Comparison of ENCODE assay signal across 8 cellular contexts in the genomic region with DNA sequence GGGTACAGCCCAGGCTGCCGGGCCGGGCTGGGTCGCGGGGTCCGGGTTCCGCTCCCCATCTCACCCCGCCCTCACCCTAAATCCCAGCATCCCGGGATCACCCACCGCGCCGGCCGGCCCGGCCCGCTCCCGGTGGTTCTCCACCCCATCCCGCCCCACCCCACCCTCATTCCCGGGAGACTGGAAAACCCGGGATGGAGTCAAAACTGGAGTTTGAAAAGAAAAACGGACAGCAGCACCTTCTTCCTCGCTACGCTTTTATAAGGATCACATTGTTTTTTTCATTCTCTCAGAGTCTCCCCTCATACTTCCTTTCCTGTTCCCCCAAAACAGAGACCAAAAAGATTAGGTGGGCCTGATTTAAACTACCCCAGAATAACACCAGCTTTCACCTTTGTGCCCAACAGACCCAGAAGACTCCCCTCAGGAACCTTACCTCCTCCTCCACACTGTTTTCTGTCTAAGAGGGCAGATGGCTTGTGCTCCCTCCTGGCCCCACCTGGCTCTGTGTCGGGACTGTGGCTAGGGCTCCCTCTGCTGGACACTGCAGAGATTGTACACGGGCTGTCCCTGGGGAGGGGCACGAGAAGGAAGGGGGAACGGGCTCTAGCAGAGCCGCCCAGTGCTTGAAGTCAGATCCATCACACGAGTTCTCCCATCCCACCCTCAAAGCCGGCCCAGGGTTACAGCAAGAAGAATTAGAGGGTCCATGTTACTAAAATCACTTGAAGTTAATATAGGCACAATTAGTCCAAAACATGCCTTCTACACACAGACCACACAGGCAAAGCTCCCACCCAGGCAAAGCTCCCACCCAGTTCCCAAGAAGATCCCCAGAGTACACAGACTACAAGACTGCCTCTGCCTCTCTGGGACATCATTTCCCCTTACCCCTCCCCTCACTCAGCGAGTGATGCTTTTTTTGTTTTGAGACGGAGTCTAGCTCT. TPM values are rescaled to one million over a fixed set of nuclear protein-coding genes. Genes with fewer than 3 reads are reported as not detected.
A peak's percentile ranks its signal among the peaks of the same experiment; 100 is the strongest.
DNase-seq lines count a peak whose midpoint lies in the region; ATAC-seq and TF ChIP-seq lines count a peak whose summit lies in the region.

No MANE protein-coding gene starts in this region.

- H4K20me1 ChIP-seq in GM23338 (replicated peaks; ENCODE audit: insufficient read depth) (no peaks in the 10 kb centered on the region; the same call in 1 of the 2 replicates), neural cell (ENCODE audit: insufficient read depth) (no peaks in the 10 kb centered on the region)

- TF ChIP-seq EP300 in neural cell (conservative IDR thresholded peaks at IDR 0.05; ENCODE audit: poor library complexity, severe bottlenecking): no peak

- peaks cover 16% of the 10 kb centered on the region for H3K4me1 ChIP-seq in GM23338 (ENCODE audit: insufficient read depth)

- peak; percentile 53 for ATAC-seq in GM23338
- ATAC-seq in stimulated activated naive CD8-positive, alpha-beta T cell treated with anti-CD3 and anti-CD28 coated beads, Interleukin-15, amount 100 ng/mL, for 72 hours: peak; percentile 82

- peak overlapping the region; percentile 100 for H3K4me2 ChIP-seq in GM23338
- H3K4me2 ChIP-seq in neural cell (ENCODE audit: low read length): no peak overlapping the region

- H3K27ac ChIP-seq in GM23338 (ENCODE audit: low read depth): peak overlapping the region; percentile 100
- H3K27ac ChIP-seq in neural cell (ENCODE audit: low read length): no peak overlapping the region

- H3K27ac Mint-ChIP-seq in GM23338: peak overlapping the region; percentile 99
- peak overlapping the region; percentile 47 for H3K27ac Mint-ChIP-seq in activated T-helper 2 cell treated with anti-CD3 and anti-CD28 coated beads, Interferon-gamma antibody, Interleukin-2, Interleukin-4, amounts not matched to agents 10 μg/mL and 5 μg/mL and 100 μg/mL, durations not matched to agents 14 hours and 24 hours and 36 hours
- H3K27ac Mint-ChIP-seq in stimulated activated naive CD8-positive, alpha-beta T cell treated with anti-CD3 and anti-CD28 coated beads, Interleukin-15, amount 100 ng/mL, for 72 hours: peak overlapping the region; percentile 13 to 48

- TF ChIP-seq CTCF in GM23338 (conservative IDR thresholded peaks at IDR 0.05; ENCODE audit: low read depth in 2 of 2): peak; percentile 96 to 99
- TF ChIP-seq CTCF in fibroblast of villous mesenchyme (IDR thresholded peaks at IDR 0.05; ENCODE audit: insufficient read depth, low read depth, low read length): peak; percentile 98
- peak; percentile 90 for TF ChIP-seq CTCF in neural cell (IDR thresholded peaks at IDR 0.05; ENCODE audit: poor library complexity, severe bottlenecking)

- H3K9ac ChIP-seq in neural cell (ENCODE audit: low read length): no peak overlapping the region

- H3K9me2 ChIP-seq in GM23338 (ENCODE audit: insufficient read depth) (no peaks in the 10 kb centered on the region), neural cell (ENCODE audit: insufficient read depth, low read length) (no peaks in the 10 kb centered on the region)

- no peaks in the 10 kb centered on the region for H3K9me3 ChIP-seq in neural cell (ENCODE audit: low read length)

- peaks cover 21% of the 10 kb centered on the region; the same call in 2 of the 3 replicates for H3K36me3 Mint-ChIP-seq in GM23338 (ENCODE audit: low read depth)
- H3K36me3 Mint-ChIP-seq in activated T-helper 2 cell treated with anti-CD3 and anti-CD28 coated beads, Interferon-gamma antibody, Interleukin-2, Interleukin-4, amounts not matched to agents 10 μg/mL and 5 μg/mL and 100 μg/mL, durations not matched to agents 14 hours and 24 hours and 36 hours (ENCODE audit: low read depth): peaks cover 3% of the 10 kb centered on the region

- H3K79me2 ChIP-seq in GM23338 (replicated peaks; ENCODE audit: insufficient read depth): peaks cover 12% of the 10 kb centered on the region
- H3K79me2 ChIP-seq in neural cell (replicated peaks; ENCODE audit: insufficient read depth, low read length): no peaks in the 10 kb centered on the region

- H3K27me3 ChIP-seq in GM23338 (ENCODE audit: insufficient read depth) (no peaks in the 10 kb centered on the region), neural cell (ENCODE audit: insufficient read depth, low read depth, low read length) (peaks cover 41% of the 10 kb centered on the region)

- H3F3A ChIP-seq in GM23338 (replicated peaks; ENCODE audit: low read depth) (peaks cover 22% of the 10 kb centered on the region), neural cell (ENCODE audit: insufficient read depth, low read length, poor library complexity, severe bottlenecking) (no peaks in the 10 kb centered on the region)

- peaks cover 26% of the 10 kb centered on the region for H3K4me1 Mint-ChIP-seq in GM23338
- peaks cover 36% of the 10 kb centered on the region for H3K4me1 Mint-ChIP-seq in activated T-helper 2 cell treated with anti-CD3 and anti-CD28 coated beads, Interferon-gamma antibody, Interleukin-2, Interleukin-4, amounts not matched to agents 10 μg/mL and 5 μg/mL and 100 μg/mL, durations not matched to agents 14 hours and 24 hours and 36 hours (ENCODE audit: low read depth)
- H3K4me1 Mint-ChIP-seq in stimulated activated naive CD8-positive, alpha-beta T cell treated with anti-CD3 and anti-CD28 coated beads, Interleukin-15, amount 100 ng/mL, for 72 hours: peaks cover 82% of the 10 kb centered on the region

- no peaks in the 10 kb centered on the region; the same call in 2 of the 3 replicates for H3K9me3 Mint-ChIP-seq in GM23338
- no peaks in the 10 kb centered on the region for H3K9me3 Mint-ChIP-seq in activated T-helper 2 cell treated with anti-CD3 and anti-CD28 coated beads, Interferon-gamma antibody, Interleukin-2, Interleukin-4, amounts not matched to agents 10 μg/mL and 5 μg/mL and 100 μg/mL, durations not matched to agents 14 hours and 24 hours and 36 hours
- H3K9me3 Mint-ChIP-seq in stimulated activated naive CD8-positive, alpha-beta T cell treated with anti-CD3 and anti-CD28 coated beads, Interleukin-15, amount 100 ng/mL, for 72 hours: no peaks in the 10 kb centered on the region

- peaks cover 34% of the 10 kb centered on the region for H3K27me3 Mint-ChIP-seq in GM23338 (ENCODE audit: insufficient read depth, low read depth, poor library complexity)
- H3K27me3 Mint-ChIP-seq in activated T-helper 2 cell treated with anti-CD3 and anti-CD28 coated beads, Interferon-gamma antibody, Interleukin-2, Interleukin-4, amounts not matched to agents 10 μg/mL and 5 μg/mL and 100 μg/mL, durations not matched to agents 14 hours and 24 hours and 36 hours (ENCODE audit: low read depth): peaks cover 12% of the 10 kb centered on the region
- peaks cover 14% of the 10 kb centered on the region for H3K27me3 Mint-ChIP-seq in stimulated activated naive CD8-positive, alpha-beta T cell treated with anti-CD3 and anti-CD28 coated beads, Interleukin-15, amount 100 ng/mL, for 72 hours

- DNase-seq in G401 (ENCODE audit: low spot score): peak; percentile 92
- peak; percentile 94 for DNase-seq in GM23338 (ENCODE audit: low spot score)
- peak; percentile 87 for DNase-seq in LHCN-M2 (ENCODE audit: low read depth)
- DNase-seq in RKO (ENCODE audit: low spot score): peak; percentile 90
- DNase-seq in activated T-helper 2 cell treated with anti-CD3 and anti-CD28 coated beads, Interferon-gamma antibody, Interleukin-2, Interleukin-4, amounts not matched to agents 10 μg/mL and 5 μg/mL and 100 μg/mL, durations not matched to agents 14 hours and 24 hours and 36 hours (ENCODE audit: low spot score): peak; percentile 84
- DNase-seq in fibroblast of villous mesenchyme (ENCODE audit: low read depth): peak; percentile 94
- peak; percentile 92 to 93 for DNase-seq in stimulated activated naive CD8-positive, alpha-beta T cell treated with anti-CD3 and anti-CD28 coated beads, Interleukin-15, amount 100 ng/mL, for 72 hours

- H3K36me3 ChIP-seq in GM23338 (ENCODE audit: insufficient read depth): no peaks in the 10 kb centered on the region
- no peaks in the 10 kb centered on the region for H3K36me3 ChIP-seq in neural cell (ENCODE audit: insufficient read depth, low read length)

- H2AFZ ChIP-seq in GM23338 (no peak overlapping the region), neural cell (ENCODE audit: low read depth, low read length) (no peak overlapping the region)

- peak; percentile 64 for TF ChIP-seq RAD21 in neural cell (conservative IDR thresholded peaks at IDR 0.05)

- intact Hi-C loops in activated T-helper 2 cell treated with anti-CD3 and anti-CD28 coated beads, Interferon-gamma antibody, Interleukin-2, Interleukin-4, amounts not matched to agents 10 μg/mL and 5 μg/mL and 100 μg/mL, durations not matched to agents 14 hours and 24 hours and 36 hours (cut with micrococcal nuclease): loop anchor here (1.0 to 2.0 kb wide), 2 partner anchors 15 to 200 kb away; no protein-coding TSS in a partner anchor

- in situ Hi-C loops in G401 (cut with HindIII; ENCODE audit: low sequenced_read_pairs): no loop called here

- peak overlapping the region; percentile 82 for H3K4me3 Mint-ChIP-seq in GM23338
- H3K4me3 Mint-ChIP-seq in activated T-helper 2 cell treated with anti-CD3 and anti-CD28 coated beads, Interferon-gamma antibody, Interleukin-2, Interleukin-4, amounts not matched to agents 10 μg/mL and 5 μg/mL and 100 μg/mL, durations not matched to agents 14 hours and 24 hours and 36 hours (ENCODE audit: low read depth): peak overlapping the region; percentile 86
- peak overlapping the region; percentile 81 to 86 for H3K4me3 Mint-ChIP-seq in stimulated activated naive CD8-positive, alpha-beta T cell treated with anti-CD3 and anti-CD28 coated beads, Interleukin-15, amount 100 ng/mL, for 72 hours

- H3K4me3 ChIP-seq in GM23338: peak overlapping the region; percentile 97
- H3K4me3 ChIP-seq in fibroblast of villous mesenchyme (ENCODE audit: low read depth, low read length): peak overlapping the region; percentile 78
- H3K4me3 ChIP-seq in neural cell (ENCODE audit: low read length): peak overlapping the region; percentile 55

RNA-seq across cellular contexts. Expression of a gene that starts 3.0 kb away (rescaled TPM):
- 4.7 and 6.4 TPM in 2 replicates for total RNA-seq in G401 (2014; rRNA removed; shearing (Covaris generic))
- total RNA-seq in GM23338 (2014; rRNA removed; shearing (Covaris generic)): 16.1 and 18.1 TPM in 2 replicates
- polyA plus RNA-seq in GM23338 (2016; fragmentation: Nextera tagmentation; extraction: Ambion mirVana) (4.8 and 5.6 TPM in 2 replicates), neural cell (4.2 TPM in 1 of 2 replicates, not detected in the other)
- total RNA-seq in LHCN-M2 (2014; rRNA removed) (1.1 and 1.2 TPM in 2 replicates), fibroblast of villous mesenchyme (0.86 and 1.9 TPM in 2 replicates)
- 4.4 TPM for polyA plus RNA-seq in LHCN-M2 (2012)
- 1.3 and 1.5 TPM in 2 replicates for total RNA-seq in activated T-helper 2 cell treated with anti-CD3 and anti-CD28 coated beads, Interferon-gamma antibody, Interleukin-2, Interleukin-4, amounts not matched to agents 10 μg/mL and 5 μg/mL and 100 μg/mL, durations not matched to agents 14 hours and 24 hours and 36 hours
- polyA minus RNA-seq in neural cell: 0.24 and 0.58 TPM in 2 replicates

RNA-seq across cellular contexts. Expression of a gene that starts 7.5 kb away (rescaled TPM):
- total RNA-seq in G401 (2014; rRNA removed; shearing (Covaris generic)): 0.43 and 0.78 TPM in 2 replicates
- 19.4 and 29.0 TPM in 2 replicates for total RNA-seq in GM23338 (2014; rRNA removed; shearing (Covaris generic))
- polyA plus RNA-seq in GM23338 (2016; fragmentation: Nextera tagmentation; extraction: Ambion mirVana): 5.6 and 7.4 TPM in 2 replicates
- total RNA-seq in LHCN-M2 (2014; rRNA removed): 0.26 and 0.40 TPM in 2 replicates
- 0.12 TPM for polyA plus RNA-seq in LHCN-M2 (2012)
- total RNA-seq in activated T-helper 2 cell treated with anti-CD3 and anti-CD28 coated beads, Interferon-gamma antibody, Interleukin-2, Interleukin-4, amounts not matched to agents 10 μg/mL and 5 μg/mL and 100 μg/mL, durations not matched to agents 14 hours and 24 hours and 36 hours: 0.25 and 0.39 TPM in 2 replicates
- total RNA-seq in fibroblast of villous mesenchyme: 1.7 and 4.5 TPM in 2 replicates
- polyA plus RNA-seq in neural cell: 0.30 and 2.3 TPM in 2 replicates
- not detected in 2 replicates for polyA minus RNA-seq in neural cell

RNA-seq across cellular contexts. Expression of a gene that starts 17.1 kb away (rescaled TPM):
- 0.18 TPM in 1 of 2 replicates, not detected in the other for total RNA-seq in G401 (2014; rRNA removed; shearing (Covaris generic))
- total RNA-seq in GM23338 (2014; rRNA removed; shearing (Covaris generic)): 4.6 and 7.1 TPM in 2 replicates
- polyA plus RNA-seq in GM23338 (2016; fragmentation: Nextera tagmentation; extraction: Ambion mirVana) (4.5 and 4.9 TPM in 2 replicates), neural cell (not detected in 2 replicates)
- total RNA-seq in LHCN-M2 (2014; rRNA removed) (0.23 TPM in 1 of 2 replicates, not detected in the other), fibroblast of villous mesenchyme (under 0.01 TPM in 2 replicates)
- polyA plus RNA-seq in LHCN-M2 (2012): 0.21 TPM
- total RNA-seq in activated T-helper 2 cell treated with anti-CD3 and anti-CD28 coated beads, Interferon-gamma antibody, Interleukin-2, Interleukin-4, amounts not matched to agents 10 μg/mL and 5 μg/mL and 100 μg/mL, durations not matched to agents 14 hours and 24 hours and 36 hours: 105 and 106 TPM in 2 replicates
- polyA minus RNA-seq in neural cell: not detected in 2 replicates

RNA-seq across cellular contexts. Expression of a gene that starts 25.3 kb away (rescaled TPM):
- total RNA-seq in G401 (2014; rRNA removed; shearing (Covaris generic)): 220 and 246 TPM in 2 replicates
- total RNA-seq in GM23338 (2014; rRNA removed; shearing (Covaris generic)): 247 and 266 TPM in 2 replicates
- polyA plus RNA-seq in GM23338 (2016; fragmentation: Nextera tagmentation; extraction: Ambion mirVana) (351 and 389 TPM in 2 replicates), neural cell (312 and 321 TPM in 2 replicates)
- total RNA-seq in LHCN-M2 (2014; rRNA removed) (80.1 and 92.7 TPM in 2 replicates), fibroblast of villous mesenchyme (158 and 244 TPM in 2 replicates)
- polyA plus RNA-seq in LHCN-M2 (2012): 116 TPM
- 249 and 257 TPM in 2 replicates for total RNA-seq in activated T-helper 2 cell treated with anti-CD3 and anti-CD28 coated beads, Interferon-gamma antibody, Interleukin-2, Interleukin-4, amounts not matched to agents 10 μg/mL and 5 μg/mL and 100 μg/mL, durations not matched to agents 14 hours and 24 hours and 36 hours
- polyA minus RNA-seq in neural cell: 115 and 122 TPM in 2 replicates

RNA-seq across cellular contexts. Expression of a gene that starts 28.0 kb away (rescaled TPM):
- total RNA-seq in G401 (2014; rRNA removed; shearing (Covaris generic)): not detected in 2 replicates
- not detected in 2 replicates for total RNA-seq in GM23338 (2014; rRNA removed; shearing (Covaris generic))
- polyA plus RNA-seq in GM23338 (2016; fragmentation: Nextera tagmentation; extraction: Ambion mirVana) (0.53 TPM in 1 of 2 replicates, not detected in the other), neural cell (not detected in 2 replicates)
- total RNA-seq in LHCN-M2 (2014; rRNA removed) (not detected in 2 replicates), fibroblast of villous mesenchyme (under 0.01 TPM in 1 of 2 replicates, not detected in the other)
- polyA plus RNA-seq in LHCN-M2 (2012): not detected
- total RNA-seq in activated T-helper 2 cell treated with anti-CD3 and anti-CD28 coated beads, Interferon-gamma antibody, Interleukin-2, Interleukin-4, amounts not matched to agents 10 μg/mL and 5 μg/mL and 100 μg/mL, durations not matched to agents 14 hours and 24 hours and 36 hours: 0.14 TPM in 2 replicates
- polyA minus RNA-seq in neural cell: not detected in 2 replicates

Comparison
In these comparisons a context has a peak if more than half of its experiments do, and no peak if none do; other contexts are left out.
1. H3K27ac Mint-ChIP-seq: peak in every context shown above with its lines; median percentile 99 in GM23338; 47 in activated T-helper 2 cell treated with anti-CD3 and anti-CD28 coated beads, Interferon-gamma antibody, Interleukin-2, Interleukin-4, amounts not matched to agents 10 μg/mL and 5 μg/mL and 100 μg/mL, durations not matched to agents 14 hours and 24 hours and 36 hours; 30 in stimulated activated naive CD8-positive, alpha-beta T cell treated with anti-CD3 and anti-CD28 coated beads, Interleukin-15, amount 100 ng/mL, for 72 hours.
2. RNA of a gene that starts 17.1 kb away (total RNA-seq): 105 to 106 TPM in activated T-helper 2 cell treated with anti-CD3 and anti-CD28 coated beads, Interferon-gamma antibody, Interleukin-2, Interleukin-4, amounts not matched to agents 10 μg/mL and 5 μg/mL and 100 μg/mL, durations not matched to agents 14 hours and 24 hours and 36 hours; 4.6 to 7.1 TPM in GM23338, 0.18 TPM in G401, 0.23 TPM in LHCN-M2 and under 0.01 TPM in fibroblast of villous mesenchyme; every median in the first group is over 10 times any median in the second.
3. Peak in every context shown above with its lines, with median percentiles within 50 percentile points of each other: DNase-seq, H3K4me3 ChIP-seq, H3K4me3 Mint-ChIP-seq and CTCF ChIP-seq.